Comparison of ENCODE assay signal across 16 cellular contexts in the genomic region with DNA sequence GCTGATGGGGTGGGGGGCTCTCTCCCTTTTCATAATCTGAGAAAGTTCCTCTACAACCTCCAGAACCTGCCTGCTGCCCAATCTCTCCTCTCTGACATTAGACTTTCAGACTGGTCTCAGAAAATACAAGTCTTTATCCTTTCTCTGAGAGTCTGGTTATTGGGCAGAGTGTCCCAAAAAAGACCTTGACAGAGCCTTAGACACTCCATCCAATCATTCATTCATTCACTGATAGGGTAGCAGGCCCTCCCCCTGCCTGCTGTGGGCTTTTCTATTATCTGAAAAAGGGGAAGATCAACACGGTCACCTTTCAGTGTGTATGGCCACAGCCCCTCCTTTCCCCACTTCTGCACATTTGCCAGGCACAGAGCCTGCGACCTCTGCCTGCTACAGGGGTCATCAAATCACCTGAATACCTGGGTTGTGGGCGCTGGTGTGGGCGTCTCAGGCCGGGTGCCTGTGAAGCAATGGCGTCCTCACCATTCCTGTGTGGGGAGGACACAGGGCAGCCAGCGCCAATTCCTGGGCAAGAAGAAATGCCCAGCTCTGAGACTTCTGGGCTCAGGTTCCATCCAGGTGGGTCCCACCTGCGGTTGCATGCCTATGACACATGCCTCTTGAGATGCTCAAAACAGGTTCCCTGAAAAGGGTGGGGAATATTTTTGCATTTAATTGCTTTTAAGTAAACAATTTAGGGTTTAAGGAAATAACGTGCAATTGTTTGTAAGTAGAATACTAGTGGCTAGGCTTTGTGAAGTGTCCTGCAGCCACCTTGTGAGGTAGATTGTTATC. TPM values are rescaled to one million over a fixed set of nuclear protein-coding genes. Genes with fewer than 3 reads are reported as not detected.
A peak's percentile ranks its signal among the peaks of the same experiment; 100 is the strongest.
DNase-seq lines count a peak whose midpoint lies in the region; ATAC-seq and TF ChIP-seq lines count a peak whose summit lies in the region.
"Had no signal": no experiment of that assay in that cellular context is flagged by ENCODE, and none has a peak within 500 bp of the region (broad histone marks: within the 10 kb centered on the region; RNA-seq: fewer than 3 reads in every experiment).

No MANE protein-coding gene starts in this region.

- no peak for TF ChIP-seq POLR2A in tibial nerve (IDR thresholded peaks at IDR 0.05)

- peak; percentile 93 for DNase-seq in DMS79 treated with DMSO at 0.1 percent for 48 hours (lab: John Stamatoyannopoulos, UW)
- DNase-seq in NCI-H774 (lab: John Stamatoyannopoulos, UW), result peak; percentile 34
- DNase-seq in kidney tubule cell (ENCODE audit: low spot score), result peak; percentile 60
- DNase-seq in tibial nerve (ENCODE audit: low spot score in 2 of 2), result no peak
- DNase-seq: activated CD4-positive, alpha-beta T cell treated with anti-CD3 and anti-CD28 coated beads, Interleukin-2, amount 10 ng/mL, durations not matched to agents 24 days and 14 days; erythroblast; gastrocnemius medialis; NCI-H446 treated with DMSO at 0.1 percent for 48 hours; stimulated activated CD4-positive, alpha-beta T cell treated with anti-CD3 and anti-CD28 coated beads, Interleukin-4, amount 100 ng/mL, for 1 hour had no signal

- TF ChIP-seq CTCF in C4-2B (conservative IDR thresholded peaks at IDR 0.05) (no peak), tibial nerve (IDR thresholded peaks at IDR 0.05) (no peak)

- TF ChIP-seq EP300 in tibial nerve (IDR thresholded peaks at IDR 0.05), result no peak

- no peak overlapping the region for H3K4me3 ChIP-seq in tibial nerve
- H3K4me3 ChIP-seq: gastrocnemius medialis, ovary, Peyer's patch had no signal

- H3K27ac ChIP-seq in C4-2B (peak overlapping the region; percentile 70), tibial nerve (no peak overlapping the region)
- H3K27ac ChIP-seq: gastrocnemius medialis, ovary, Peyer's patch had no signal

- 78 to 83% methylated on average over 9 of the region's 9 CpGs for WGBS in tibial nerve, 2 donors

- no peak for ATAC-seq in HG03378 (IDR thresholded peaks at IDR 0.05; ENCODE audit: unreplicated experiment)
- ATAC-seq in HG03025 (IDR thresholded peaks at IDR 0.05; ENCODE audit: low FRiP score, unreplicated experiment), result no peak
- ATAC-seq in GM19452 (IDR thresholded peaks at IDR 0.05; ENCODE audit: unreplicated experiment), result no peak
- ATAC-seq: activated naive CD4-positive, alpha-beta T cell treated with anti-CD3 and anti-CD28 coated beads, Interleukin-2, amount 50 U/mL, for 72 hours; gastrocnemius medialis had no signal

- H3K4me1 ChIP-seq in tibial nerve, result peaks cover 0 to 5% (median 0%) of the 10 kb centered on the region in 4 donors
- H3K4me1 ChIP-seq: gastrocnemius medialis had no signal

- peaks cover 0 to 26% of the 10 kb centered on the region in 2 donors for H3K27me3 ChIP-seq in tibial nerve
- H3K27me3 ChIP-seq: ovary, Peyer's patch had no signal

- no peaks in the 10 kb centered on the region for H3K9me3 ChIP-seq in tibial nerve
- H3K9me3 ChIP-seq: gastrocnemius medialis, ovary, Peyer's patch had no signal

- no peaks in the 10 kb centered on the region for H3K36me3 ChIP-seq in tibial nerve
- H3K36me3 ChIP-seq: gastrocnemius medialis, ovary, Peyer's patch had no signal

RNA-seq across cellular contexts. Expression of gene ELK4, which starts 52.8 kb away (rescaled TPM):
- 10 to 100 TPM; 22.4 to 29.7 (median 26.2) TPM for total RNA-seq in tibial nerve

Comparison
In these comparisons a context has a peak if more than half of its experiments do, and no peak if none do; other contexts are left out.
1. DNase-seq: peak in DMS79 treated with DMSO at 0.1 percent for 48 hours (single experiment), NCI-H774 (single experiment) and kidney tubule cell (single experiment); none in tibial nerve (0 of 2).